Comparison of ENCODE assay signal across 11 cellular contexts in genomic region chr1:89407355-89407754, GRCh38. TPM values are rescaled to one million over a fixed set of nuclear protein-coding genes. Genes with fewer than 3 reads are reported as not detected.
DNase-seq lines count a peak whose midpoint lies in the region; ATAC-seq and TF ChIP-seq lines count a peak whose summit lies in the region.
"Had no signal": no experiment of that assay in that cellular context is flagged by ENCODE, and none has a peak within 500 bp of the region (broad histone marks: within the 10 kb centered on the region; RNA-seq: fewer than 3 reads in every experiment).

No MANE protein-coding gene starts in this region.

- TF ChIP-seq POLR2A in NB4 (IDR thresholded peaks at IDR 0.05; ENCODE audit: extremely low read depth, insufficient read length) = no peak

- peaks cover 0 to 11% (median 7%) of the 10 kb centered on the region in 10 experiments; a peak in 11 of 20 replicates for H3K4me1 ChIP-seq in BLaER1 treated with 17β-estradiol and CSF1 and Interleukin-3, amounts not matched to agents 10 nM and 100 nM
- H3K4me1 ChIP-seq in naive thymus-derived CD4-positive, alpha-beta T cell (ENCODE audit: control insufficient read depth in 2 of 2, insufficient read depth in 2 of 2, low read length in 2 of 2) = no peaks in the 10 kb centered on the region

- no peaks in the 10 kb centered on the region for H3K27me3 ChIP-seq in BLaER1 treated with 17β-estradiol and CSF1 and Interleukin-3, amounts not matched to agents 10 nM and 100 nM
- H3K27me3 ChIP-seq in naive thymus-derived CD4-positive, alpha-beta T cell (ENCODE audit: control insufficient read depth in 2 of 2, insufficient read depth in 2 of 2, low read length in 2 of 2) = no peaks in the 10 kb centered on the region
- no peaks in the 10 kb centered on the region for H3K27me3 ChIP-seq in MG63

- H3K4me3 ChIP-seq in BLaER1 treated with 17β-estradiol and CSF1 and Interleukin-3, amounts not matched to agents 10 nM and 100 nM = no peak overlapping the region
- no peak overlapping the region for H3K4me3 ChIP-seq in NB4 (ENCODE audit: low read depth, low read length)
- peak overlapping the region; percentile 45 for H3K4me3 ChIP-seq in epithelial cell of proximal tubule (ENCODE audit: low read depth, low read length)
- H3K4me3 ChIP-seq in naive thymus-derived CD4-positive, alpha-beta T cell (ENCODE audit: low read length) = peak overlapping the region; percentile 31
- no peak overlapping the region for H3K4me3 ChIP-seq in MG63

- 0 out of 22 replicates have a peak overlapping the region, but pooled peaks of 1 of the 11 experiments have one; percentile 13 for H3K27ac ChIP-seq in BLaER1 treated with 17β-estradiol and CSF1 and Interleukin-3, amounts not matched to agents 10 nM and 100 nM
- no peak overlapping the region for H3K27ac ChIP-seq in naive thymus-derived CD4-positive, alpha-beta T cell (ENCODE audit: low read depth, low read length)

- peak overlapping the region; percentile 13 to 53 (median 34); a peak in 18 of 22 replicates for H3K4me2 ChIP-seq in BLaER1 treated with 17β-estradiol and CSF1 and Interleukin-3, amounts not matched to agents 10 nM and 100 nM

- CTCF ChIA-PET in naive thymus-derived CD4-positive, alpha-beta T cell (lab: Charles Lee) = interaction anchor here (0.6 kb wide), 1 partner anchor 49 kb away, joined by 3 read pairs; no protein-coding TSS in a partner anchor

- H3K4me1 Mint-ChIP-seq in naive thymus-derived CD4-positive, alpha-beta T cell = peaks cover 6 to 30% (median 25%) of the 10 kb centered on the region in 7 donors

- peak overlapping the region in 9 of 10 donors; percentile 53 to 88 (median 84) for H3K4me3 Mint-ChIP-seq in naive thymus-derived CD4-positive, alpha-beta T cell

- no peaks in the 10 kb centered on the region for H4K20me1 ChIP-seq in BLaER1 treated with 17β-estradiol and CSF1 and Interleukin-3, amounts not matched to agents 10 nM and 100 nM

- 0 out of 22 replicates have a peak, but pooled peaks cover 0 to 6% (median 0%) of the 10 kb centered on the region in 11 experiments for H3K9me3 ChIP-seq in BLaER1 treated with 17β-estradiol and CSF1 and Interleukin-3, amounts not matched to agents 10 nM and 100 nM (replicated peaks in 1 of 11)
- no peaks in the 10 kb centered on the region for H3K9me3 ChIP-seq in naive thymus-derived CD4-positive, alpha-beta T cell (ENCODE audit: control insufficient read depth in 2 of 3, low read length in 3 of 3)
- no peaks in the 10 kb centered on the region for H3K9me3 ChIP-seq in MG63

- in situ Hi-C loops in G401 (cut with HindIII; ENCODE audit: low sequenced_read_pairs) = no loop called here

- DNase-seq in NB4 (ENCODE audit: low read depth) (peak; percentile 33), epithelial cell of proximal tubule (ENCODE audit: low read depth) (peak; percentile 29), G401 (ENCODE audit: low spot score) (no peak), MG63 (no peak), posterior vena cava (ENCODE audit: low spot score) (no peak)
- no peak for DNase-seq in naive thymus-derived CD4-positive, alpha-beta T cell
- no peak for DNase-seq in activated effector memory CD4-positive, alpha-beta T cell treated with anti-CD3 and anti-CD28 coated beads, Interleukin-2, amount 50 U/mL, for 16 hours
- DNase-seq: activated CD4-positive, alpha-beta T cell treated with anti-CD3 and anti-CD28 coated beads, Interleukin-2, amount 50 U/mL, for 1 hour; NCI-H1694 treated with DMSO at 0.1 percent for 48 hours; stimulated activated CD4-positive, alpha-beta T cell treated with anti-CD3 and anti-CD28 coated beads, Interleukin-4, amount 100 ng/mL, for 1 hour had no signal

- no peak overlapping the region for H3K9ac ChIP-seq in BLaER1 treated with 17β-estradiol and CSF1 and Interleukin-3, amounts not matched to agents 10 nM and 100 nM

- intact Hi-C loops in naive thymus-derived CD4-positive, alpha-beta T cell (cut with micrococcal nuclease) = no loop called here
- intact Hi-C loops in posterior vena cava (cut with DNase I) = no loop called here

- H3K36me3 Mint-ChIP-seq in naive thymus-derived CD4-positive, alpha-beta T cell = peaks cover 0 to 20% (median 5%) of the 10 kb centered on the region in 5 donors

- no peak for ATAC-seq in naive thymus-derived CD4-positive, alpha-beta T cell

- H3K9me3 Mint-ChIP-seq in naive thymus-derived CD4-positive, alpha-beta T cell = peaks cover 0 to 9% (median 0%) of the 10 kb centered on the region in 11 donors

- no peak for TF ChIP-seq CTCF in NB4 (IDR thresholded peaks at IDR 0.05; ENCODE audit: low read depth, low read length)
- TF ChIP-seq CTCF in epithelial cell of proximal tubule (conservative IDR thresholded peaks at IDR 0.05; ENCODE audit: low read depth, low read length) = no peak

- H3K27me3 Mint-ChIP-seq in naive thymus-derived CD4-positive, alpha-beta T cell = peaks cover 0 to 10% (median 0%) of the 10 kb centered on the region in 5 donors

- POLR2A ChIA-PET in naive thymus-derived CD4-positive, alpha-beta T cell (lab: Charles Lee) = no interaction called here

- H3K27ac Mint-ChIP-seq in naive thymus-derived CD4-positive, alpha-beta T cell = peak overlapping the region in 7 of 9 donors; percentile 4 to 90 (median 70)

- H3K36me3 ChIP-seq in BLaER1 treated with 17β-estradiol and CSF1 and Interleukin-3, amounts not matched to agents 10 nM and 100 nM = no peaks in the 10 kb centered on the region
- no peaks in the 10 kb centered on the region for H3K36me3 ChIP-seq in naive thymus-derived CD4-positive, alpha-beta T cell (ENCODE audit: control insufficient read depth in 2 of 3, insufficient read depth in 3 of 3, low read length in 3 of 3)
- H3K36me3 ChIP-seq in MG63 = no peaks in the 10 kb centered on the region

RNA-seq across cellular contexts. Expression of gene GBP6, which starts 43.5 kb away (rescaled TPM):
- total RNA-seq in epithelial cell of proximal tubule (0.40 and 0.65 TPM in 2 replicates), posterior vena cava (not detected)
- total RNA-seq in naive thymus-derived CD4-positive, alpha-beta T cell = 1 to 10 TPM in 1 of 5 experiments, under 1 TPM in 3, not detected in 1; 0.19 to 2.8 (median 0.27) TPM
- polyA plus RNA-seq in naive thymus-derived CD4-positive, alpha-beta T cell = under 1 TPM in 1 of 2 donors, not detected in 1; 0.14 TPM
- total RNA-seq in G401 (2014; rRNA removed; shearing (Covaris generic)) = not detected in 2 replicates
- not detected in 2 replicates for total RNA-seq in MG63 (2014; rRNA removed; shearing (Covaris generic); ENCODE audit: low replicate concordance)

Comparison
In these comparisons a context has a peak if more than half of its experiments do, and no peak if none do; other contexts are left out.
1. H3K4me3 ChIP-seq: peak in epithelial cell of proximal tubule (single experiment) and naive thymus-derived CD4-positive, alpha-beta T cell (single experiment); none in BLaER1 treated with 17β-estradiol and CSF1 and Interleukin-3, amounts not matched to agents 10 nM and 100 nM (0 of 10), NB4 (single experiment) and MG63 (single experiment).
2. DNase-seq: peak in NB4 (single experiment) and epithelial cell of proximal tubule (single experiment); none in naive thymus-derived CD4-positive, alpha-beta T cell (0 of 9), G401 (single experiment), MG63 (single experiment), activated effector memory CD4-positive, alpha-beta T cell treated with anti-CD3 and anti-CD28 coated beads, Interleukin-2, amount 50 U/mL, for 16 hours (single experiment) and posterior vena cava (single experiment).